In genomic region chr17:83036666-83037065, GRCh38 we compare ENCODE assay signal across 25 cellular contexts. TPM values are rescaled to one million over a fixed set of nuclear protein-coding genes. Genes with fewer than 3 reads are reported as not detected.
DNase-seq lines count a peak whose midpoint lies in the region; ATAC-seq and TF ChIP-seq lines count a peak whose summit lies in the region.
"Had no signal": no experiment of that assay in that cellular context is flagged by ENCODE, and none has a peak within 500 bp of the region (broad histone marks: within the 10 kb centered on the region; RNA-seq: fewer than 3 reads in every experiment).

No MANE protein-coding gene starts in this region.

- H3K36me3 ChIP-seq in upper lobe of right lung (peaks cover 7% of the 10 kb centered on the region), upper lobe of left lung (peaks cover 0 to 14% (median 1%) of the 10 kb centered on the region in 4 donors)

- no peaks in the 10 kb centered on the region for H3K27me3 Mint-ChIP-seq in activated CD8-positive, alpha-beta memory T cell treated with anti-CD3 and anti-CD28 coated beads, Interleukin-2, amount 10 ng/mL, durations not matched to agents 7 days and 5 days
- no peaks in the 10 kb centered on the region for H3K27me3 Mint-ChIP-seq in osteocyte (ENCODE audit: unreplicated experiment)

- H3K27ac ChIP-seq in layer of hippocampus (ENCODE audit: low read depth, low read length) (peak overlapping the region; percentile 35), upper lobe of right lung (no peak overlapping the region), upper lobe of left lung (no peak overlapping the region)
- H3K27ac ChIP-seq: GM23248, HL-60 had no signal

- 93% methylated on average over 7 of the region's 7 CpGs for WGBS in upper lobe of left lung, 2 donors

- H3K9me3 Mint-ChIP-seq in activated CD8-positive, alpha-beta memory T cell treated with anti-CD3 and anti-CD28 coated beads, Interleukin-2, amount 10 ng/mL, durations not matched to agents 7 days and 5 days (ENCODE audit: low read depth): peaks cover 8% of the 10 kb centered on the region
- H3K9me3 Mint-ChIP-seq in osteocyte (ENCODE audit: unreplicated experiment): peaks cover 7% of the 10 kb centered on the region

- TF ChIP-seq EP300 in upper lobe of left lung (IDR thresholded peaks at IDR 0.05): no peak

- no peak overlapping the region for H3K27ac Mint-ChIP-seq in activated CD8-positive, alpha-beta memory T cell treated with anti-CD3 and anti-CD28 coated beads, Interleukin-2, amount 10 ng/mL, durations not matched to agents 7 days and 5 days
- no peak overlapping the region for H3K27ac Mint-ChIP-seq in osteocyte (ENCODE audit: unreplicated experiment)
- H3K27ac Mint-ChIP-seq: CD8-positive, alpha-beta T cell had no signal

- H3K27me3 ChIP-seq in layer of hippocampus (ENCODE audit: control insufficient read depth, insufficient read depth, low read length): no peaks in the 10 kb centered on the region
- H3K27me3 ChIP-seq in upper lobe of right lung: no peaks in the 10 kb centered on the region
- H3K27me3 ChIP-seq in upper lobe of left lung: no peaks in the 10 kb centered on the region
- H3K27me3 ChIP-seq: MG63 had no signal

- peaks cover 4% of the 10 kb centered on the region for H3K9me3 ChIP-seq in upper lobe of right lung
- peaks cover 0 to 12% (median 7%) of the 10 kb centered on the region in 4 donors for H3K9me3 ChIP-seq in upper lobe of left lung

- no peak for TF ChIP-seq POLR2A in upper lobe of left lung (IDR thresholded peaks at IDR 0.05)

- CTCF ChIA-PET in activated CD8-positive, alpha-beta memory T cell treated with anti-CD3 and anti-CD28 coated beads, Interleukin-2, amount 10 ng/mL, durations not matched to agents 7 days and 5 days (lab: Charles Lee): no interaction called here

- TF ChIP-seq CTCF in osteocyte (IDR thresholded peaks at IDR 0.05) (no peak), upper lobe of right lung (IDR thresholded peaks at IDR 0.05) (no peak), upper lobe of left lung (IDR thresholded peaks at IDR 0.05) (no peak)

- DNase-seq in activated CD8-positive, alpha-beta memory T cell treated with anti-CD3 and anti-CD28 coated beads, Interleukin-2, amount 50 U/mL, for 48 hours: peak; percentile 36
- DNase-seq in activated CD8-positive, alpha-beta memory T cell treated with anti-CD3 and anti-CD28 coated beads, Interleukin-2, amount 10 ng/mL, durations not matched to agents 7 days and 5 days: no peak
- DNase-seq in osteocyte (ENCODE audit: extremely low spot score, unreplicated experiment) (peak; percentile 76), upper lobe of right lung (peak; percentile 20), upper lobe of left lung (no peak)
- DNase-seq: AML-193; C1 segment of cervical spinal cord; CD8-positive, alpha-beta T cell; DND-41; GM23248; HCEC 1CT; MG63; NCI-H1417; NCI-H1694 treated with DMSO at 0.1 percent for 48 hours; NCI-H2081 treated with DMSO at 0.1 percent for 48 hours; NCI-H446; NCI-H526 treated with DMSO at 0.1 percent for 48 hours; SHP77 had no signal

- H3K4me3 ChIP-seq in upper lobe of right lung: no peak overlapping the region
- H3K4me3 ChIP-seq in upper lobe of left lung: no peak overlapping the region
- H3K4me3 ChIP-seq: GM12878, GM23248, K562, MG63 had no signal

- H3K4me3 Mint-ChIP-seq in activated CD8-positive, alpha-beta memory T cell treated with anti-CD3 and anti-CD28 coated beads, Interleukin-2, amount 10 ng/mL, durations not matched to agents 7 days and 5 days: no peak overlapping the region
- H3K4me3 Mint-ChIP-seq in osteocyte (ENCODE audit: unreplicated experiment): no peak overlapping the region
- H3K4me3 Mint-ChIP-seq: CD8-positive, alpha-beta T cell had no signal

- ATAC-seq in activated CD8-positive, alpha-beta memory T cell treated with anti-CD3 and anti-CD28 coated beads, Interleukin-2, amount 10 ng/mL, durations not matched to agents 7 days and 5 days: no peak
- ATAC-seq in upper lobe of right lung (no peak), esophagus mucosa (no peak), upper lobe of left lung (ENCODE audit: low FRiP score in 2 of 2) (no peak), GM19324 (IDR thresholded peaks at IDR 0.05; ENCODE audit: low FRiP score, unreplicated experiment) (no peak)
- ATAC-seq: CD8-positive, alpha-beta T cell; GM12878; HepG2; K562 had no signal

- intact Hi-C loops in upper lobe of right lung (cut with DNase I): no loop called here

- no peaks in the 10 kb centered on the region for H3K4me1 ChIP-seq in upper lobe of right lung
- no peaks in the 10 kb centered on the region for H3K4me1 ChIP-seq in upper lobe of left lung

- H3K4me1 Mint-ChIP-seq in activated CD8-positive, alpha-beta memory T cell treated with anti-CD3 and anti-CD28 coated beads, Interleukin-2, amount 10 ng/mL, durations not matched to agents 7 days and 5 days: peaks cover 1% of the 10 kb centered on the region
- no peaks in the 10 kb centered on the region for H3K4me1 Mint-ChIP-seq in osteocyte (ENCODE audit: unreplicated experiment)

- peaks cover 43% of the 10 kb centered on the region for H3K36me3 Mint-ChIP-seq in activated CD8-positive, alpha-beta memory T cell treated with anti-CD3 and anti-CD28 coated beads, Interleukin-2, amount 10 ng/mL, durations not matched to agents 7 days and 5 days
- peaks cover 24% of the 10 kb centered on the region for H3K36me3 Mint-ChIP-seq in osteocyte (ENCODE audit: unreplicated experiment)

RNA-seq across cellular contexts. Expression of gene METRNL, which starts 42.7 kb away (rescaled TPM):
- 10 to 100 TPM; 42.9 to 49.9 TPM for total RNA-seq in activated CD8-positive, alpha-beta memory T cell treated with anti-CD3 and anti-CD28 coated beads, Interleukin-2, amount 10 ng/mL, durations not matched to agents 7 days and 5 days
- total RNA-seq in osteocyte: 214 and 217 TPM in 2 replicates
- total RNA-seq in upper lobe of right lung: 79.9 TPM
- total RNA-seq in esophagus mucosa: 152 TPM
- 100 to 1,000 TPM in 2 of 6 donors, 10 to 100 TPM in 4; 59.4 to 120 (median 76.4) TPM for total RNA-seq in upper lobe of left lung

Comparison
In these comparisons a context has a peak if more than half of its experiments do, and no peak if none do; other contexts are left out.
1. DNase-seq: peak in activated CD8-positive, alpha-beta memory T cell treated with anti-CD3 and anti-CD28 coated beads, Interleukin-2, amount 50 U/mL, for 48 hours (single experiment), osteocyte (single experiment) and upper lobe of right lung (single experiment); none in activated CD8-positive, alpha-beta memory T cell treated with anti-CD3 and anti-CD28 coated beads, Interleukin-2, amount 10 ng/mL, durations not matched to agents 7 days and 5 days (single experiment) and upper lobe of left lung (0 of 2).